In genomic region chr3:52277972-52278509, GRCh38 we compare ENCODE assay signal across 8 cellular contexts. TPM values are rescaled to one million over a fixed set of nuclear protein-coding genes. Genes with fewer than 3 reads are reported as not detected.
DNase-seq lines count a peak whose midpoint lies in the region; ATAC-seq and TF ChIP-seq lines count a peak whose summit lies in the region.

No MANE protein-coding gene starts in this region.

- peak overlapping the region; percentile 95 for H3K4me3 Mint-ChIP-seq in activated T-helper 17 cell treated with anti-CD3 and anti-CD28 coated beads, Interleukin-2, amount 50 U/mL, for 72 hours

- peak overlapping the region; percentile 94 for H3K4me2 ChIP-seq in trophoblast cell (ENCODE audit: low read length)

- H3K36me3 Mint-ChIP-seq in activated T-helper 17 cell treated with anti-CD3 and anti-CD28 coated beads, Interleukin-2, amount 50 U/mL, for 72 hours (ENCODE audit: low read depth) = peaks cover 94% of the 10 kb centered on the region

- no peak overlapping the region for H3K23ac ChIP-seq in trophoblast cell (ENCODE audit: low read length)

- H3K79me2 ChIP-seq in trophoblast cell (ENCODE audit: control insufficient read depth, insufficient read depth, low read length, poor library complexity) = peaks cover 31% of the 10 kb centered on the region

- H3K27me3 ChIP-seq in trophoblast cell (ENCODE audit: insufficient read depth, low read length) = no peaks in the 10 kb centered on the region

- H2BK5ac ChIP-seq in trophoblast cell (ENCODE audit: low read depth, low read length, poor library complexity) = peak overlapping the region; percentile 95

- H3K79me1 ChIP-seq in trophoblast cell (ENCODE audit: low read length) = peaks cover 18% of the 10 kb centered on the region

- DNase-seq in SKM-1 treated with dmso at 0.1 percent for 144 hours (lab: John Stamatoyannopoulos, UW; ENCODE audit: unreplicated experiment) (peak; percentile 50), SKM-1 (lab: John Stamatoyannopoulos, UW; ENCODE audit: unreplicated experiment) (no peak), NB4 (ENCODE audit: low read depth) (peak; percentile 68), head of caudate nucleus (peak in 29 of 42 donors; percentile 18 to 85 (median 70)), trophoblast cell (peak; percentile 51 to 71), NCI-H2107 treated with DMSO at 0.1 percent for 48 hours (lab: John Stamatoyannopoulos, UW; ENCODE audit: unreplicated experiment) (no peak)

- peak overlapping the region; percentile 33 for H2AK5ac ChIP-seq in trophoblast cell (ENCODE audit: low read length)

- intact Hi-C loops in head of caudate nucleus (cut with DNase I) = loop anchor here (5.0 kb wide), 1 partner anchor 41 kb away; the partner anchor contains the start of gene TWF2

- H3K4me3 ChIP-seq in NB4 (ENCODE audit: low read depth, low read length) (peak overlapping the region; percentile 96), trophoblast cell (ENCODE audit: low read depth, low read length) (peak overlapping the region; percentile 88)

- peak overlapping the region; percentile 77 for H3K14ac ChIP-seq in trophoblast cell (ENCODE audit: low read length)

- H3K27me3 Mint-ChIP-seq in activated T-helper 17 cell treated with anti-CD3 and anti-CD28 coated beads, Interleukin-2, amount 50 U/mL, for 72 hours = no peaks in the 10 kb centered on the region

- peaks cover 29% of the 10 kb centered on the region for H3K4me1 Mint-ChIP-seq in activated T-helper 17 cell treated with anti-CD3 and anti-CD28 coated beads, Interleukin-2, amount 50 U/mL, for 72 hours

- TF ChIP-seq CTCF in NB4 (IDR thresholded peaks at IDR 0.05; ENCODE audit: low read depth, low read length) = no peak

- H4K8ac ChIP-seq in trophoblast cell (ENCODE audit: low read depth, low read length) = peak overlapping the region; percentile 95

- peak overlapping the region; percentile 95 for H4K91ac ChIP-seq in trophoblast cell (ENCODE audit: low read depth, low read length)

- H2AFZ ChIP-seq in trophoblast cell (ENCODE audit: insufficient read depth, low read length, poor library complexity) = peak overlapping the region; percentile 94

- ATAC-seq in HG02610 (IDR thresholded peaks at IDR 0.05; ENCODE audit: unreplicated experiment) = peak; percentile 51
- peak; percentile 55 for ATAC-seq in activated T-helper 17 cell treated with anti-CD3 and anti-CD28 coated beads, Interleukin-2, amount 50 U/mL, for 72 hours (replicated peaks)

- peak overlapping the region; percentile 95 for H3K27ac Mint-ChIP-seq in activated T-helper 17 cell treated with anti-CD3 and anti-CD28 coated beads, Interleukin-2, amount 50 U/mL, for 72 hours

- no peak for TF ChIP-seq POLR2A in NB4 (IDR thresholded peaks at IDR 0.05; ENCODE audit: extremely low read depth, insufficient read length)

- no peaks in the 10 kb centered on the region for H3K9me3 Mint-ChIP-seq in activated T-helper 17 cell treated with anti-CD3 and anti-CD28 coated beads, Interleukin-2, amount 50 U/mL, for 72 hours

- no CpG with 5 or more reads among the region's 54 CpGs for WGBS in trophoblast cell (ENCODE audit: extremely low coverage, insufficient coverage, insufficient read length)

- peak overlapping the region; percentile 37 for H4K12ac ChIP-seq in trophoblast cell (ENCODE audit: low read depth, low read length)

- H3K9me3 ChIP-seq in trophoblast cell (ENCODE audit: insufficient read depth, low read depth, low read length) = no peaks in the 10 kb centered on the region

- peaks cover 16% of the 10 kb centered on the region in 2 experiments for H3K4me1 ChIP-seq in trophoblast cell (ENCODE audit: control insufficient read depth in 1 of 2, insufficient read depth in 2 of 2, low read length in 2 of 2)

- peak overlapping the region; percentile 71 for H3K4ac ChIP-seq in trophoblast cell (ENCODE audit: low read depth, low read length)

- H2BK120ac ChIP-seq in trophoblast cell (ENCODE audit: insufficient read depth, low read length, poor library complexity) = peak overlapping the region; percentile 93

- peak overlapping the region; percentile 96 for H3K27ac ChIP-seq in trophoblast cell (ENCODE audit: low read depth, low read length)

- H2BK12ac ChIP-seq in trophoblast cell (ENCODE audit: low read length) = no peak overlapping the region

- peaks cover under 1 to 2% of the 10 kb centered on the region in 2 experiments for H3K36me3 ChIP-seq in trophoblast cell (ENCODE audit: control insufficient read depth in 1 of 2, insufficient read depth in 2 of 2, low read length in 2 of 2)

- H3K18ac ChIP-seq in trophoblast cell (ENCODE audit: low read length) = peak overlapping the region; percentile 96

- peak overlapping the region; percentile 94 for H3K9ac ChIP-seq in trophoblast cell (ENCODE audit: low read length)

RNA-seq across cellular contexts. Expression of gene WDR82, which starts 0.4 kb away (rescaled TPM):
- 100 to 1,000 TPM in 1 of 2 donors, 10 to 100 TPM in 1; 81.1 to 106 TPM for total RNA-seq in activated T-helper 17 cell treated with anti-CD3 and anti-CD28 coated beads, Interleukin-2, amount 50 U/mL, for 72 hours
- polyA plus RNA-seq in trophoblast cell (2013) = 30.8 and 31.8 TPM in 2 replicates

RNA-seq across cellular contexts. Expression of gene GLYCTK, which starts 9.6 kb away (rescaled TPM):
- 10 to 100 TPM; 22.8 to 25.2 TPM for total RNA-seq in activated T-helper 17 cell treated with anti-CD3 and anti-CD28 coated beads, Interleukin-2, amount 50 U/mL, for 72 hours
- 1.4 and 1.7 TPM in 2 replicates for polyA plus RNA-seq in trophoblast cell (2013)

RNA-seq across cellular contexts. Expression of gene PPM1M, which starts 32.5 kb away (rescaled TPM):
- 100 to 1,000 TPM in 1 of 2 donors, 10 to 100 TPM in 1; 84.6 to 112 TPM for total RNA-seq in activated T-helper 17 cell treated with anti-CD3 and anti-CD28 coated beads, Interleukin-2, amount 50 U/mL, for 72 hours
- polyA plus RNA-seq in trophoblast cell (2013) = 3.0 and 3.5 TPM in 2 replicates

RNA-seq across cellular contexts. Expression of gene DNAH1, which starts 38.1 kb away (rescaled TPM):
- total RNA-seq in activated T-helper 17 cell treated with anti-CD3 and anti-CD28 coated beads, Interleukin-2, amount 50 U/mL, for 72 hours = 10 to 100 TPM; 17.2 to 26.5 TPM
- 1.1 and 1.2 TPM in 2 replicates for polyA plus RNA-seq in trophoblast cell (2013)

RNA-seq across cellular contexts. Expression of gene TWF2, which starts 39.1 kb away (rescaled TPM):
- total RNA-seq in activated T-helper 17 cell treated with anti-CD3 and anti-CD28 coated beads, Interleukin-2, amount 50 U/mL, for 72 hours = 100 to 1,000 TPM in 1 of 2 donors, 10 to 100 TPM in 1; 89.9 to 159 TPM
- polyA plus RNA-seq in trophoblast cell (2013) = 39.5 and 39.9 TPM in 2 replicates

Comparison
In these comparisons a context has a peak if more than half of its experiments do, and no peak if none do; other contexts are left out.
1. DNase-seq: peak in SKM-1 treated with dmso at 0.1 percent for 144 hours (single experiment), NB4 (single experiment), head of caudate nucleus (29 of 42) and trophoblast cell (2 of 2); none in SKM-1 (single experiment) and NCI-H2107 treated with DMSO at 0.1 percent for 48 hours (single experiment).